Comparison of ENCODE assay signal across 12 cellular contexts in genomic region chr14:61872452-61872851, GRCh38. TPM values are rescaled to one million over a fixed set of nuclear protein-coding genes. Genes with fewer than 3 reads are reported as not detected.
A peak's percentile ranks its signal among the peaks of the same experiment; 100 is the strongest.
DNase-seq lines count a peak whose midpoint lies in the region; ATAC-seq lines count a peak whose summit lies in the region.
"Had no signal": no experiment of that assay in that cellular context is flagged by ENCODE, and none has a peak within 500 bp of the region (broad histone marks: within the 10 kb centered on the region; RNA-seq: fewer than 3 reads in every experiment).

No MANE protein-coding gene starts in this region.

- intact Hi-C loops in left cardiac atrium (cut with DNase I): no loop called here
- intact Hi-C loops in left colon (cut with DNase I, micrococcal nuclease): no loop called here

- ATAC-seq in GM18867 (IDR thresholded peaks at IDR 0.05; ENCODE audit: unreplicated experiment) (peak; percentile 97), GM21529 (IDR thresholded peaks at IDR 0.05; ENCODE audit: unreplicated experiment) (peak; percentile 96), HG03139 (IDR thresholded peaks at IDR 0.05; ENCODE audit: unreplicated experiment) (peak; percentile 95), left cardiac atrium (no peak), left colon (no peak)

- DNase-seq in RPMI8226 (peak; percentile 9), epidermal melanocyte (ENCODE audit: insufficient read length, low spot score) (no peak), left cardiac atrium (no peak), iPS-NIHi7 (ENCODE audit: extremely low spot score) (no peak), left colon (no peak)
- DNase-seq: effector CD4-positive, alpha-beta T cell; H9; stomach had no signal

RNA-seq across cellular contexts. Expression of gene SYT16, which starts 59.9 kb away (rescaled TPM):
- total RNA-seq in left cardiac atrium: under 1 TPM; 0.32 to 0.60 TPM
- not detected for total RNA-seq in left colon
- total RNA-seq: myocyte had no signal

Comparison
In these comparisons a context has a peak if more than half of its experiments do, and no peak if none do; other contexts are left out.
1. ATAC-seq: peak in GM18867 (single experiment), GM21529 (single experiment) and HG03139 (single experiment); none in left cardiac atrium (0 of 2) and left colon (single experiment).